ENCODE assay signal across 20 cellular contexts in the genomic region with DNA sequence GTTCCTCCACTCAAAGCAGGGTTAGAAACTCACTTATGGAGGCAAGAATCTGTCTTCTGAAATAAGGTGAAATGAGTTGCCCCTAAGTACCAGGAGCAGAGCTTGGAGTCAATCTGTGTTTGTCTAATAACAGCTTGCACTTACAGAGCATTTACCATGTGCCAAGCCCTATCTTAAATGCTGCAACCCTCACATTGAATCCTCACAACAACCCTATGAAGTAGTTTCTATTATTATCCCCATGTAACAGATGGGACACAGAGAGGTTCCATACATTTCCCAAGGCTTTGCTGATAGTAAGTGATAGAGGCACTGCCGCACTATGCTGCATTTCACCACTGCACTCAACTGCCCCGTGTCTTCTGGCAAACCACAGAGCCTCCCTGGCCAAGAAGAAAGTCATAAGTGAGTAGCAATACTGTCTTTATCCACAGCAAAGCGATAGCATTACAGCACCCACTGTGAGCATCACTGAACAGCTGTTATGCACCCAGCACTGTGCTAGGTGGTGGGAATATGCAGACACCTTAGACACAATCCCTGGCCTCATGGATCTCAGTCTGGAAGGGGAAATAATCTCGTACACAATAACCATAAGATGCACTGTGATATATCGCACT.
"Had no signal": no experiment of that assay in that cellular context is flagged by ENCODE, and none has a peak within 500 bp of the region (broad histone marks: within the 10 kb centered on the region; RNA-seq: fewer than 3 reads in every experiment).

No MANE protein-coding gene starts in this region.

- H3K9me3 Mint-ChIP-seq: activated CD4-positive, alpha-beta T cell treated with anti-CD3 and anti-CD28 coated beads, Interleukin-2, amount 10 ng/mL, durations not matched to agents 24 days and 14 days; activated CD8-positive, alpha-beta T cell treated with anti-CD3 and anti-CD28 coated beads for 36 hours; activated naive CD8-positive, alpha-beta T cell treated with anti-CD3 and anti-CD28 coated beads, Interleukin-2, amount 10 ng/mL, durations not matched to agents 7 days and 5 days; natural killer cell; stimulated activated naive CD8-positive, alpha-beta T cell treated with anti-CD3 and anti-CD28 coated beads, Interleukin-15, amount 100 ng/mL, for 72 hours had no signal

- H3K27me3 Mint-ChIP-seq: stimulated activated naive CD8-positive, alpha-beta T cell treated with anti-CD3 and anti-CD28 coated beads, Interleukin-15, amount 100 ng/mL, for 72 hours had no signal

- H3K36me3 Mint-ChIP-seq: activated naive CD8-positive, alpha-beta T cell treated with anti-CD3 and anti-CD28 coated beads, Interleukin-2, amount 10 ng/mL, durations not matched to agents 7 days and 5 days; natural killer cell had no signal

- H3K4me3 Mint-ChIP-seq: activated CD4-positive, alpha-beta T cell treated with anti-CD3 and anti-CD28 coated beads, Interleukin-2, amount 10 ng/mL, durations not matched to agents 24 days and 14 days; activated CD8-positive, alpha-beta T cell treated with anti-CD3 and anti-CD28 coated beads for 36 hours; activated naive CD8-positive, alpha-beta T cell treated with anti-CD3 and anti-CD28 coated beads, Interleukin-2, amount 10 ng/mL, durations not matched to agents 7 days and 5 days; activated T-helper 17 cell treated with anti-CD3 and anti-CD28 coated beads, Interleukin-2, amount 50 U/mL, for 72 hours; natural killer cell; stimulated activated naive CD8-positive, alpha-beta T cell treated with anti-CD3 and anti-CD28 coated beads, Interleukin-15, amount 100 ng/mL, for 72 hours had no signal

- H3K27ac Mint-ChIP-seq: activated CD4-positive, alpha-beta T cell treated with anti-CD3 and anti-CD28 coated beads, Interleukin-2, amount 10 ng/mL, durations not matched to agents 24 days and 14 days; activated CD8-positive, alpha-beta T cell treated with anti-CD3 and anti-CD28 coated beads for 36 hours; activated naive CD8-positive, alpha-beta T cell treated with anti-CD3 and anti-CD28 coated beads, Interleukin-2, amount 10 ng/mL, durations not matched to agents 7 days and 5 days; activated T-helper 17 cell treated with anti-CD3 and anti-CD28 coated beads, Interleukin-2, amount 50 U/mL, for 72 hours; natural killer cell; stimulated activated naive CD8-positive, alpha-beta T cell treated with anti-CD3 and anti-CD28 coated beads, Interleukin-15, amount 100 ng/mL, for 72 hours had no signal

- H3K4me1 Mint-ChIP-seq: activated CD4-positive, alpha-beta T cell treated with anti-CD3 and anti-CD28 coated beads, Interleukin-2, amount 10 ng/mL, durations not matched to agents 24 days and 14 days; activated naive CD8-positive, alpha-beta T cell treated with anti-CD3 and anti-CD28 coated beads, Interleukin-2, amount 10 ng/mL, durations not matched to agents 7 days and 5 days; activated T-helper 17 cell treated with anti-CD3 and anti-CD28 coated beads, Interleukin-2, amount 50 U/mL, for 72 hours; natural killer cell; stimulated activated naive CD8-positive, alpha-beta T cell treated with anti-CD3 and anti-CD28 coated beads, Interleukin-15, amount 100 ng/mL, for 72 hours had no signal

- H3K4me1 ChIP-seq: body of pancreas, lower lobe of right lung, vagina had no signal

- DNase-seq: activated CD4-positive, alpha-beta T cell treated with anti-CD3 and anti-CD28 coated beads, Interleukin-2, amount 10 ng/mL, durations not matched to agents 24 days and 14 days; activated CD8-positive, alpha-beta T cell treated with anti-CD3 and anti-CD28 coated beads for 36 hours; activated naive CD4-positive, alpha-beta T cell treated with Interleukin-2 at 50 U/mL for 16 hours; activated naive CD8-positive, alpha-beta T cell treated with anti-CD3 and anti-CD28 coated beads, Interleukin-2, amount 10 ng/mL, durations not matched to agents 7 days and 5 days; activated T-cell treated with anti-CD3 and anti-CD28 coated beads, Interleukin-2, amount 50 U/mL, for 1 hour; body of pancreas; cerebellar nuclear complex; effector CD4-positive, alpha-beta T cell; lower lobe of right lung; natural killer cell; nucleus accumbens; retina; stimulated activated CD4-positive, alpha-beta T cell treated with anti-CD3 and anti-CD28 coated beads, Interleukin-2, amount 100 ng/mL, for 24 hours; stimulated activated naive CD8-positive, alpha-beta T cell treated with anti-CD3 and anti-CD28 coated beads, Interleukin-15, amount 100 ng/mL, for 72 hours; T1000; trophoblast cell had no signal

- H3K36me3 ChIP-seq: esophagus muscularis mucosa, gastroesophageal sphincter, lower lobe of right lung, vagina had no signal

- ATAC-seq: activated CD8-positive, alpha-beta T cell treated with anti-CD3 and anti-CD28 coated beads for 36 hours; activated T-helper 17 cell treated with anti-CD3 and anti-CD28 coated beads, Interleukin-2, amount 50 U/mL, for 72 hours; body of pancreas; gastroesophageal sphincter; lower lobe of right lung; stimulated activated naive CD8-positive, alpha-beta T cell treated with anti-CD3 and anti-CD28 coated beads, Interleukin-15, amount 100 ng/mL, for 72 hours had no signal

- H3K4me3 ChIP-seq: body of pancreas, esophagus muscularis mucosa, gastroesophageal sphincter, lower lobe of right lung, vagina had no signal

- H3K27ac ChIP-seq: body of pancreas, esophagus muscularis mucosa, gastroesophageal sphincter, lower lobe of right lung, vagina had no signal

- H3K27me3 ChIP-seq: body of pancreas, esophagus muscularis mucosa, gastroesophageal sphincter, vagina had no signal

- H3K9me3 ChIP-seq: body of pancreas, esophagus muscularis mucosa, gastroesophageal sphincter, lower lobe of right lung, vagina had no signal
